18 cellular contexts compared by ENCODE assay signal in genomic region chr19:2255112-2255845, GRCh38. TPM values are rescaled to one million over a fixed set of nuclear protein-coding genes. Genes with fewer than 3 reads are reported as not detected.
DNase-seq lines count a peak whose midpoint lies in the region; ATAC-seq, FAIRE-seq and TF ChIP-seq lines count a peak whose summit lies in the region.
"Had no signal": no experiment of that assay in that cellular context is flagged by ENCODE, and none has a peak within 500 bp of the region (broad histone marks: within the 10 kb centered on the region; RNA-seq: fewer than 3 reads in every experiment).

No MANE protein-coding gene starts in this region.

- H2BK12ac ChIP-seq in trophoblast cell (ENCODE audit: low read length) = no peak overlapping the region

- peaks cover 5% of the 10 kb centered on the region for H3K4me1 Mint-ChIP-seq in nephron

- H3K79me2 ChIP-seq in OCI-LY3 (ENCODE audit: low read length) (no peaks in the 10 kb centered on the region), trophoblast cell (ENCODE audit: control insufficient read depth, insufficient read depth, low read length, poor library complexity) (no peaks in the 10 kb centered on the region)

- no peak overlapping the region for H3K4ac ChIP-seq in trophoblast cell (ENCODE audit: low read depth, low read length)

- CTCF ChIA-PET in A549 (lab: Yijun Ruan, JAX) = interaction anchor here (0.5 to 1.5 kb wide), 3 partner anchors 16 to 236 kb away, joined by 3 to 5 read pairs (median 4); partner anchors contain the start of gene PLEKHJ1

- H3K4me3 ChIP-seq in A549 (no peak overlapping the region), GM12864 (ENCODE audit: low read depth, low read length) (peak overlapping the region; percentile 46), OCI-LY3 (ENCODE audit: low read length) (peak overlapping the region; percentile 79), trophoblast cell (ENCODE audit: low read depth, low read length) (no peak overlapping the region)

- peak; percentile 5 to 7; a peak in 1 of 6 replicates for ATAC-seq in A549
- ATAC-seq in GM21576 (IDR thresholded peaks at IDR 0.05; ENCODE audit: unreplicated experiment) = no peak
- ATAC-seq: CD8-positive, alpha-beta T cell; foreskin keratinocyte had no signal

- TF ChIP-seq POLR2A in A549 (IDR thresholded peaks at IDR 0.05; ENCODE audit: low read length) = no peak

- no peak overlapping the region for H3K27ac Mint-ChIP-seq in nephron

- POLR2A ChIA-PET in A549 (lab: Yijun Ruan, JAX) = no interaction called here

- H4K91ac ChIP-seq in trophoblast cell (ENCODE audit: low read depth, low read length) = no peak overlapping the region

- TF ChIP-seq CTCF in A549 (IDR thresholded peaks at IDR 0.05) (no peak), GM12864 (IDR thresholded peaks at IDR 0.05; ENCODE audit: low read depth, low read length, missing control alignments) (no peak), OCI-LY3 (IDR thresholded peaks at IDR 0.05; ENCODE audit: low read depth, low read length) (no peak), nephron (IDR thresholded peaks at IDR 0.05; ENCODE audit: unreplicated experiment in 3 of 3) (no peak)

- H3K9me3 ChIP-seq in A549 = no peaks in the 10 kb centered on the region
- H3K9me3 ChIP-seq in OCI-LY3 (ENCODE audit: insufficient read depth, low read length) = no peaks in the 10 kb centered on the region
- peaks cover 5% of the 10 kb centered on the region for H3K9me3 ChIP-seq in trophoblast cell (ENCODE audit: insufficient read depth, low read depth, low read length)

- H4K12ac ChIP-seq in trophoblast cell (ENCODE audit: low read depth, low read length) = no peak overlapping the region

- H3K4me3 Mint-ChIP-seq in nephron = peak overlapping the region in 2 of 3 experiments; percentile 16 to 83
- H3K4me3 Mint-ChIP-seq: CD8-positive, alpha-beta T cell had no signal

- no peak for DNase-seq in A549 (ENCODE audit: low read depth in 1 of 2, low spot score in 1 of 2)
- DNase-seq in GM12864 (ENCODE audit: low read depth) = no peak
- DNase-seq in KG1 (lab: John Stamatoyannopoulos, UW) = no peak
- no peak for DNase-seq in trophoblast cell
- DNase-seq in NCI-H2081 (lab: John Stamatoyannopoulos, UW) = no peak
- DNase-seq: ACHN; activated CD4-positive, alpha-beta T cell treated with anti-CD3 and anti-CD28 coated beads for 48 hours; CD8-positive, alpha-beta T cell; foreskin keratinocyte; mammary epithelial cell; NCI-H146; NCI-H226; stimulated activated CD4-positive, alpha-beta T cell treated with anti-CD3 and anti-CD28 coated beads, Interleukin-4, amount 100 ng/mL, for 4 hours had no signal

- no peak overlapping the region for H3K14ac ChIP-seq in trophoblast cell (ENCODE audit: low read length)

- H3K4me1 ChIP-seq in A549 (peaks cover 9% of the 10 kb centered on the region), OCI-LY3 (ENCODE audit: low read length) (peaks cover 29% of the 10 kb centered on the region), trophoblast cell (ENCODE audit: control insufficient read depth in 1 of 2, insufficient read depth in 2 of 2, low read length in 2 of 2) (peaks cover 6 to 9% of the 10 kb centered on the region in 2 experiments)
- H3K4me1 ChIP-seq: foreskin keratinocyte had no signal

- H4K20me1 ChIP-seq in OCI-LY3 (ENCODE audit: insufficient read depth, low read length) = no peaks in the 10 kb centered on the region

- no peak overlapping the region for H2AK5ac ChIP-seq in trophoblast cell (ENCODE audit: low read length)

- H4K8ac ChIP-seq in trophoblast cell (ENCODE audit: low read depth, low read length) = no peak overlapping the region

- H3K9ac ChIP-seq in OCI-LY3 (ENCODE audit: low read length) (peak overlapping the region; percentile 59; the same call in 1 of the 2 replicates), trophoblast cell (ENCODE audit: low read length) (no peak overlapping the region)

- TF ChIP-seq RAD21 in A549 (conservative IDR thresholded peaks at IDR 0.05 in 1 of 2, IDR thresholded peaks at IDR 0.05 in 1 of 2) = no peak

- no peak overlapping the region for H3K23ac ChIP-seq in trophoblast cell (ENCODE audit: low read length)

- no peak overlapping the region for H2BK5ac ChIP-seq in trophoblast cell (ENCODE audit: low read depth, low read length, poor library complexity)

- H2BK120ac ChIP-seq in trophoblast cell (ENCODE audit: insufficient read depth, low read length, poor library complexity) = no peak overlapping the region

- no peaks in the 10 kb centered on the region for H3K9me3 Mint-ChIP-seq in nephron
- H3K9me3 Mint-ChIP-seq: CD8-positive, alpha-beta T cell; naive B cell had no signal

- WGBS in A549 (ENCODE audit: missing lambda C conversion rate) = 91% methylated on average over 9 of the region's 16 CpGs
- no CpG with 5 or more reads among the region's 16 CpGs for WGBS in trophoblast cell (ENCODE audit: extremely low coverage, insufficient coverage, insufficient read length)

- H3K36me3 ChIP-seq in OCI-LY3 (replicated peaks; ENCODE audit: low read depth, low read length) (peaks cover 11% of the 10 kb centered on the region), trophoblast cell (ENCODE audit: control insufficient read depth in 1 of 2, insufficient read depth in 2 of 2, low read length in 2 of 2) (peaks cover 0 to 2% of the 10 kb centered on the region in 2 experiments)

- peaks cover 11% of the 10 kb centered on the region for H3K27me3 Mint-ChIP-seq in nephron (ENCODE audit: low read depth)

- H3K36me3 Mint-ChIP-seq in nephron (ENCODE audit: low read depth) = no peaks in the 10 kb centered on the region
- H3K36me3 Mint-ChIP-seq: CD8-positive, alpha-beta T cell; naive B cell had no signal

- no peak overlapping the region for H2AFZ ChIP-seq in OCI-LY3 (ENCODE audit: low read depth, low read length)
- no peak overlapping the region for H2AFZ ChIP-seq in trophoblast cell (ENCODE audit: insufficient read depth, low read length, poor library complexity)

- FAIRE-seq in A549 (lab: Jason Lieb, UNC) = no peak
- FAIRE-seq: RCC 7860 had no signal

- H3K27me3 ChIP-seq in OCI-LY3 (ENCODE audit: low read depth, low read length) = no peaks in the 10 kb centered on the region
- H3K27me3 ChIP-seq in trophoblast cell (ENCODE audit: insufficient read depth, low read length) = peaks cover 4% of the 10 kb centered on the region

- no peak overlapping the region for H3K18ac ChIP-seq in trophoblast cell (ENCODE audit: low read length)

- H3K79me1 ChIP-seq in trophoblast cell (ENCODE audit: low read length) = no peaks in the 10 kb centered on the region

- H3K4me2 ChIP-seq in A549 (no peak overlapping the region), OCI-LY3 (ENCODE audit: low read length) (peak overlapping the region; percentile 85), trophoblast cell (ENCODE audit: low read length) (no peak overlapping the region)

- H3K27ac ChIP-seq in A549 (no peak overlapping the region), OCI-LY3 (ENCODE audit: low read length) (no peak overlapping the region; the same call in 1 of the 2 replicates), trophoblast cell (ENCODE audit: low read depth, low read length) (no peak overlapping the region)
- H3K27ac ChIP-seq: foreskin keratinocyte had no signal

- TF ChIP-seq EP300 in A549 (IDR thresholded peaks at IDR 0.05) = no peak

TF ChIP-seq in A549, 52 proteins besides CTCF, POLR2A, EP300 and RAD21:
- TF ChIP-seq TFCP2L1 (CRISPR knock-in tag; IDR thresholded peaks at IDR 0.05) (no peak), FOSL2 (IDR thresholded peaks at IDR 0.05) (no peak), FOSL2 (CRISPR knock-in tag; IDR thresholded peaks at IDR 0.05) (no peak), HDAC2 (IDR thresholded peaks at IDR 0.05) (no peak), CHD2 (IDR thresholded peaks at IDR 0.05; ENCODE audit: low read length, partially characterized antibody) (no peak), ZC3H11A (IDR thresholded peaks at IDR 0.05) (no peak), CBX2 (IDR thresholded peaks at IDR 0.05; ENCODE audit: borderline replicate concordance, low read depth) (no peak), HEYL (CRISPR knock-in tag; IDR thresholded peaks at IDR 0.05) (no peak)

RNA-seq across cellular contexts. Expression of gene JSRP1, which starts 0.9 kb away (rescaled TPM):
- not detected in 2 replicates for polyA plus RNA-seq in A549 (2011; rRNA removed)
- polyA plus RNA-seq in A549 (2012; cell fraction: cytosol; rRNA removed) = not detected in 2 replicates
- polyA plus RNA-seq in A549 (2012; cell fraction: nucleus; rRNA removed) = 0.22 TPM in 1 of 2 replicates, not detected in the other
- 0.16 to 0.41 TPM (median 0.32 TPM) in 3 replicates for polyA plus RNA-seq in A549 (2017; fragmentation: RNase III; extraction: RNeasy Plus Mini Kit Qiagen cat#74134 plus additional on column Dnase treatment)
- not detected in 2 replicates for polyA minus RNA-seq in A549 (2011; rRNA and poly(A)+ RNA removed)
- 0.10 and 0.12 TPM in 2 replicates for polyA plus RNA-seq in trophoblast cell (2013)
- polyA plus RNA-seq: mammary epithelial cell had no signal

RNA-seq across cellular contexts. Expression of gene AMH, which starts 6.2 kb away (rescaled TPM):
- polyA plus RNA-seq in A549 (2011; rRNA removed) (2.8 and 3.0 TPM in 2 replicates), A549 (2017; fragmentation: RNase III; extraction: RNeasy Plus Mini Kit Qiagen cat#74134 plus additional on column Dnase treatment) (12.0 to 13.2 TPM (median 12.7 TPM) in 3 replicates)
- 13.4 and 19.5 TPM in 2 replicates for polyA plus RNA-seq in A549 (2012; cell fraction: cytosol; rRNA removed)
- polyA plus RNA-seq in A549 (2012; cell fraction: nucleus; rRNA removed) = 242 and 443 TPM in 2 replicates
- polyA minus RNA-seq in A549 (2011; rRNA and poly(A)+ RNA removed) = 0.45 and 0.63 TPM in 2 replicates
- 2.4 and 2.8 TPM in 2 replicates for polyA plus RNA-seq in trophoblast cell (2013)

RNA-seq across cellular contexts. Expression of gene SF3A2, which starts 18.7 kb away (rescaled TPM):
- polyA plus RNA-seq in A549 (2011; rRNA removed) (11.9 and 13.5 TPM in 2 replicates), A549 (2017; fragmentation: RNase III; extraction: RNeasy Plus Mini Kit Qiagen cat#74134 plus additional on column Dnase treatment) (62.7 to 73.4 TPM (median 68.2 TPM) in 3 replicates)
- polyA plus RNA-seq in A549 (2012; cell fraction: cytosol; rRNA removed) = 36.3 and 39.7 TPM in 2 replicates
- polyA plus RNA-seq in A549 (2012; cell fraction: nucleus; rRNA removed) = 125 and 200 TPM in 2 replicates
- polyA minus RNA-seq in A549 (2011; rRNA and poly(A)+ RNA removed) = 9.3 and 20.9 TPM in 2 replicates
- polyA plus RNA-seq in trophoblast cell (2013) = 90.1 and 94.1 TPM in 2 replicates

RNA-seq across cellular contexts. Expression of gene PLEKHJ1, which starts 19.1 kb away (rescaled TPM):
- polyA plus RNA-seq in A549 (2011; rRNA removed) (18.3 and 19.9 TPM in 2 replicates), A549 (2017; fragmentation: RNase III; extraction: RNeasy Plus Mini Kit Qiagen cat#74134 plus additional on column Dnase treatment) (32.2 to 34.8 TPM (median 33.9 TPM) in 3 replicates)
- polyA plus RNA-seq in A549 (2012; cell fraction: cytosol; rRNA removed) = 65.1 and 74.2 TPM in 2 replicates
- 85.3 and 87.9 TPM in 2 replicates for polyA plus RNA-seq in A549 (2012; cell fraction: nucleus; rRNA removed)
- polyA minus RNA-seq in A549 (2011; rRNA and poly(A)+ RNA removed) = 12.6 and 14.9 TPM in 2 replicates
- 71.1 and 72.2 TPM in 2 replicates for polyA plus RNA-seq in trophoblast cell (2013)

RNA-seq across cellular contexts. Expression of gene PEAK3, which starts 26.7 kb away (rescaled TPM):
- polyA plus RNA-seq in A549 (2011; rRNA removed) (not detected in 2 replicates), A549 (2017; fragmentation: RNase III; extraction: RNeasy Plus Mini Kit Qiagen cat#74134 plus additional on column Dnase treatment) (not detected in 3 replicates)
- polyA plus RNA-seq in A549 (2012; cell fraction: cytosol; rRNA removed) = not detected in 2 replicates
- polyA plus RNA-seq in A549 (2012; cell fraction: nucleus; rRNA removed) = not detected in 2 replicates
- not detected in 2 replicates for polyA minus RNA-seq in A549 (2011; rRNA and poly(A)+ RNA removed)
- polyA plus RNA-seq in trophoblast cell (2013) = 0.03 TPM in 2 replicates
- polyA plus RNA-seq: foreskin keratinocyte, mammary epithelial cell had no signal

Comparison
In these comparisons a context has a peak if more than half of its experiments do, and no peak if none do; other contexts are left out.
1. H3K4me3 ChIP-seq: peak in GM12864 (single experiment) and OCI-LY3 (single experiment); none in A549 (single experiment) and trophoblast cell (single experiment).